In the genomic region with DNA sequence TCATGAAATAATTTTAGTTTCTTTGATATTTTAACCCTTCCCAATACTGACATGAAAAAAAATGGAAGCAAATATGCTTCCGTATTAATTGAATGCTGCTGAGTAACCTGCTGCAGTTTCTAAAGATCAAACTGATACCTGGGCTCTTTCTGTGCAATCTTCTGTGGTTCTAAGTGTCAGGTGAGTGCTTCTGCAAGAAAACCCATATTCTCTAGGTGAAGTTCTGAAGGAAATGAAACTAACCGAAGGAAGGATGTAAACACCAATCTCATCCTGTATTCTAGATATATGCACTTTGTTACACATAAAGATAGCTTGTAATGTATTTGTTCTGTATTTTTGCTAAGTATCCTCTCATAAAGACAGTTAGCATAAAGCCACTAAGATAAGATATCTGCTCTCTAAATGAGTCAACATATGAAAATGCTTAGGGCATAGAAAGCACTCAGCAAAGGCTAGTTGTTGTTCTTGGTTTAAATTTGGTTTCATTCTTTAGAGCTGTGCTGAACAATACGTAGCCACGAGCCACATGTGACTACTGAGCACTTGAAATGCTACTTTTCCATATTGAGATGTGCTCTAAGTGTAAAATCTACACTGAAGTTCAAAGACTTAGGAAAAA, we compare ENCODE assay signal across 8 cellular contexts. TPM values are rescaled to one million over a fixed set of nuclear protein-coding genes. Genes with fewer than 3 reads are reported as not detected.
DNase-seq lines count a peak whose midpoint lies in the region; ATAC-seq and TF ChIP-seq lines count a peak whose summit lies in the region.

No MANE protein-coding gene starts in this region.

- TF ChIP-seq CTCF in fibroblast of the aortic adventitia (IDR thresholded peaks at IDR 0.05; ENCODE audit: insufficient read depth, low read length) (no peak), neural progenitor cell (IDR thresholded peaks at IDR 0.05) (no peak), ascending aorta (IDR thresholded peaks at IDR 0.05) (no peak)

- DNase-seq in fibroblast of the aortic adventitia (ENCODE audit: low read depth) (peak; percentile 73), NCI-H2171 (lab: John Stamatoyannopoulos, UW) (no peak), Kasumi-1 (lab: John Stamatoyannopoulos, UW) (no peak), neural progenitor cell (ENCODE audit: low spot score) (no peak), ascending aorta (ENCODE audit: low spot score in 2 of 2) (no peak)

- no peaks in the 10 kb centered on the region for H3K36me3 Mint-ChIP-seq in neural progenitor cell

- H3K9ac ChIP-seq in neural progenitor cell, result no peak overlapping the region

- H3F3A ChIP-seq in neural progenitor cell (ENCODE audit: low read depth), result no peaks in the 10 kb centered on the region

- no peaks in the 10 kb centered on the region for H3K27me3 ChIP-seq in neural progenitor cell
- H3K27me3 ChIP-seq in ascending aorta, result no peaks in the 10 kb centered on the region

- H3K4me1 ChIP-seq in neural progenitor cell (no peaks in the 10 kb centered on the region), ascending aorta (no peaks in the 10 kb centered on the region)

- H3K4me3 ChIP-seq in fibroblast of the aortic adventitia (ENCODE audit: low read depth, low read length) (peak overlapping the region; percentile 36), neural progenitor cell (no peak overlapping the region), ascending aorta (no peak overlapping the region)

- H3K36me3 ChIP-seq in neural progenitor cell (no peaks in the 10 kb centered on the region), ascending aorta (no peaks in the 10 kb centered on the region)

- ATAC-seq in GM18502 (IDR thresholded peaks at IDR 0.05; ENCODE audit: poor library complexity, unreplicated experiment) (peak; percentile 99), GM21529 (IDR thresholded peaks at IDR 0.05; ENCODE audit: unreplicated experiment) (peak; percentile 99), HG03575 (IDR thresholded peaks at IDR 0.05; ENCODE audit: extremely low read depth, insufficient number of reproducible peaks, low FRiP score, unreplicated experiment) (peak; percentile 98)

- H3K4me1 Mint-ChIP-seq in neural progenitor cell, result peaks cover 6% of the 10 kb centered on the region

- no peaks in the 10 kb centered on the region for H4K20me1 ChIP-seq in neural progenitor cell (ENCODE audit: low read depth)

- H3K79me2 ChIP-seq in neural progenitor cell (ENCODE audit: low read depth), result no peaks in the 10 kb centered on the region

- H3K4me2 ChIP-seq in neural progenitor cell, result no peak overlapping the region

- no peak overlapping the region for H3K4me3 Mint-ChIP-seq in neural progenitor cell

- intact Hi-C loops in ascending aorta (cut with DNase I), result no loop called here

- no peak overlapping the region for H3K27ac ChIP-seq in neural progenitor cell
- no peak overlapping the region for H3K27ac ChIP-seq in ascending aorta

- no peaks in the 10 kb centered on the region for H3K9me3 Mint-ChIP-seq in neural progenitor cell

- H3K27me3 Mint-ChIP-seq in neural progenitor cell (ENCODE audit: insufficient read depth, low read depth), result no peaks in the 10 kb centered on the region

- no peak overlapping the region for H3K27ac Mint-ChIP-seq in neural progenitor cell

- no peak overlapping the region for H2AFZ ChIP-seq in neural progenitor cell (replicated peaks)

- H3K9me3 ChIP-seq in neural progenitor cell (ENCODE audit: low read depth), result no peaks in the 10 kb centered on the region
- no peaks in the 10 kb centered on the region for H3K9me3 ChIP-seq in ascending aorta

RNA-seq across cellular contexts. Expression of gene ITGA2, which starts 52.0 kb away (rescaled TPM):
- total RNA-seq in fibroblast of the aortic adventitia (ENCODE audit: low replicate concordance) (9.1 and 171 TPM in 2 replicates), neural progenitor cell (ENCODE audit: low replicate concordance) (2.5 and 2.6 TPM in 2 replicates), ascending aorta (3.2 TPM)
